ENCODE assay signal across 21 cellular contexts in the genomic region with DNA sequence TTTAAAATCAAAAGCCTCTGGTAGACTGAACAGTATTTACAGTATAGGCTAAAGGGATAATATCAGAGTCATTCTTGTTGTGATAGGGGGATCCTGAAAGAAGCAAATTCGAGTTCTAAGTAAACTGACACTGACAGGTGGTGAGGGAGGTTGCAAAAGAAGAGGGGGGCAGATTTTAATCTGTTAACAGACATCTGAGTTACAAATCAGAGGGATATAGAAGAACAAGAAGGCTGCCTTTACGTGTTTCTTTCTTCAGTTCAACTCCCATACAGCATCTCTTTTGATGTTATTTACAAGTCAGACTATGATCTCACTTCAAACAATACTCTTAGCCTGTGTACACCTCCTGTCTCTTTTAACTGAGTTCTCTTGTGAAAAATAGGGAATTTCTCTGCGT.
DNase-seq lines count a peak whose midpoint lies in the region; ATAC-seq and TF ChIP-seq lines count a peak whose summit lies in the region.
"Had no signal": no experiment of that assay in that cellular context is flagged by ENCODE, and none has a peak within 500 bp of the region (broad histone marks: within the 10 kb centered on the region; RNA-seq: fewer than 3 reads in every experiment).

No MANE protein-coding gene starts in this region.

- peaks cover 5% of the 10 kb centered on the region for H3K36me3 Mint-ChIP-seq in T-helper 2 cell treated with Interferon-gamma antibody and Interleukin-4, amounts not matched to agents 5 μg/mL and 100 μg/mL, for 36 hours (ENCODE audit: low read depth)
- H3K36me3 Mint-ChIP-seq in stimulated activated effector memory CD8-positive, alpha-beta T cell treated with anti-CD3 and anti-CD28 coated beads, Interleukin-12 subunit alpha, Interleukin-12 subunit beta, amount 100 ng/mL, for 72 hours: no peaks in the 10 kb centered on the region
- H3K36me3 Mint-ChIP-seq: CD4-positive, CD25-positive, alpha-beta regulatory T cell; IgD-negative memory B cell had no signal

- peaks cover 55% of the 10 kb centered on the region for H3K4me1 Mint-ChIP-seq in T-helper 2 cell treated with Interferon-gamma antibody and Interleukin-4, amounts not matched to agents 5 μg/mL and 100 μg/mL, for 36 hours (ENCODE audit: low read depth)
- peaks cover 7% of the 10 kb centered on the region for H3K4me1 Mint-ChIP-seq in stimulated activated effector memory CD8-positive, alpha-beta T cell treated with anti-CD3 and anti-CD28 coated beads, Interleukin-12 subunit alpha, Interleukin-12 subunit beta, amount 100 ng/mL, for 72 hours

- no peak overlapping the region for H3K4me3 ChIP-seq in WERI-Rb-1 (ENCODE audit: low read depth, low read length)

- peak overlapping the region; percentile 9 for H3K27ac Mint-ChIP-seq in T-helper 2 cell treated with Interferon-gamma antibody and Interleukin-4, amounts not matched to agents 5 μg/mL and 100 μg/mL, for 36 hours
- H3K27ac Mint-ChIP-seq in stimulated activated effector memory CD8-positive, alpha-beta T cell treated with anti-CD3 and anti-CD28 coated beads, Interleukin-12 subunit alpha, Interleukin-12 subunit beta, amount 100 ng/mL, for 72 hours: no peak overlapping the region
- H3K27ac Mint-ChIP-seq: CD4-positive, CD25-positive, alpha-beta regulatory T cell; H9; IgD-negative memory B cell had no signal

- CTCF ChIA-PET in RWPE1 (lab: Yijun Ruan, JAX): interaction anchor here (1.2 kb wide), 1 partner anchor 25 kb away, joined by 4 read pairs; no protein-coding TSS in a partner anchor

- no peaks in the 10 kb centered on the region for H3K9me3 Mint-ChIP-seq in T-helper 2 cell treated with Interferon-gamma antibody and Interleukin-4, amounts not matched to agents 5 μg/mL and 100 μg/mL, for 36 hours
- no peaks in the 10 kb centered on the region for H3K9me3 Mint-ChIP-seq in stimulated activated effector memory CD8-positive, alpha-beta T cell treated with anti-CD3 and anti-CD28 coated beads, Interleukin-12 subunit alpha, Interleukin-12 subunit beta, amount 100 ng/mL, for 72 hours
- H3K9me3 Mint-ChIP-seq: CD4-positive, CD25-positive, alpha-beta regulatory T cell; H9; IgD-negative memory B cell had no signal

- no peaks in the 10 kb centered on the region for H3K27me3 Mint-ChIP-seq in T-helper 2 cell treated with Interferon-gamma antibody and Interleukin-4, amounts not matched to agents 5 μg/mL and 100 μg/mL, for 36 hours (ENCODE audit: low read depth)
- H3K27me3 Mint-ChIP-seq: IgD-negative memory B cell had no signal

- POLR2A ChIA-PET in RWPE1 (lab: Yijun Ruan, JAX; ENCODE audit: low non-redundant PET): no interaction called here

- H3K36me3 ChIP-seq in WERI-Rb-1: no peaks in the 10 kb centered on the region
- H3K36me3 ChIP-seq: BE2C had no signal

- H3K27me3 ChIP-seq in WERI-Rb-1 (ENCODE audit: insufficient read depth, low read depth, severe bottlenecking): no peaks in the 10 kb centered on the region
- H3K27me3 ChIP-seq: BE2C had no signal

- H3K27ac ChIP-seq in WERI-Rb-1 (peak overlapping the region; percentile 58), RWPE1 (no peak overlapping the region)

- no peaks in the 10 kb centered on the region for H3K9me3 ChIP-seq in WERI-Rb-1 (ENCODE audit: severe bottlenecking)
- H3K9me3 ChIP-seq: BE2C had no signal

- TF ChIP-seq CTCF in WERI-Rb-1 (IDR thresholded peaks at IDR 0.05; ENCODE audit: low read depth, low read length): no peak
- TF ChIP-seq CTCF in RWPE1 (conservative IDR thresholded peaks at IDR 0.05; ENCODE audit: low read depth): no peak

- H3K4me3 Mint-ChIP-seq in T-helper 2 cell treated with Interferon-gamma antibody and Interleukin-4, amounts not matched to agents 5 μg/mL and 100 μg/mL, for 36 hours: no peak overlapping the region
- H3K4me3 Mint-ChIP-seq in stimulated activated effector memory CD8-positive, alpha-beta T cell treated with anti-CD3 and anti-CD28 coated beads, Interleukin-12 subunit alpha, Interleukin-12 subunit beta, amount 100 ng/mL, for 72 hours: no peak overlapping the region
- H3K4me3 Mint-ChIP-seq: CD4-positive, CD25-positive, alpha-beta regulatory T cell; H9; IgD-negative memory B cell had no signal

- no peak for ATAC-seq in stimulated activated effector memory CD8-positive, alpha-beta T cell treated with anti-CD3 and anti-CD28 coated beads, Interleukin-12 subunit alpha, Interleukin-12 subunit beta, amount 100 ng/mL, for 72 hours
- ATAC-seq: PC-3 had no signal

- no peak for DNase-seq in T-helper 2 cell treated with Interferon-gamma antibody and Interleukin-4, amounts not matched to agents 5 μg/mL and 100 μg/mL, for 36 hours (ENCODE audit: low spot score)
- DNase-seq in T-helper 2 cell: no peak
- peak; percentile 7 for DNase-seq in NCI-H2171 (lab: John Stamatoyannopoulos, UW)
- DNase-seq in WERI-Rb-1: no peak
- DNase-seq in stimulated activated effector memory CD8-positive, alpha-beta T cell treated with anti-CD3 and anti-CD28 coated beads, Interleukin-12 subunit alpha, Interleukin-12 subunit beta, amount 100 ng/mL, for 72 hours (ENCODE audit: low spot score in 2 of 2): no peak
- no peak for DNase-seq in EL
- no peak for DNase-seq in RWPE1 (ENCODE audit: low spot score)
- DNase-seq: BE2C; CD4-positive, CD25-positive, alpha-beta regulatory T cell; DMS79 treated with DMSO at 0.1 percent for 48 hours; H9; MV-4-11; NCI-H1417; NCI-H187; NCI-H446; NCI-H774; PC-3; RPMI8226; SIG-M5; T-helper 1 cell had no signal
